ENCODE assay signal across 9 cellular contexts in the genomic region with DNA sequence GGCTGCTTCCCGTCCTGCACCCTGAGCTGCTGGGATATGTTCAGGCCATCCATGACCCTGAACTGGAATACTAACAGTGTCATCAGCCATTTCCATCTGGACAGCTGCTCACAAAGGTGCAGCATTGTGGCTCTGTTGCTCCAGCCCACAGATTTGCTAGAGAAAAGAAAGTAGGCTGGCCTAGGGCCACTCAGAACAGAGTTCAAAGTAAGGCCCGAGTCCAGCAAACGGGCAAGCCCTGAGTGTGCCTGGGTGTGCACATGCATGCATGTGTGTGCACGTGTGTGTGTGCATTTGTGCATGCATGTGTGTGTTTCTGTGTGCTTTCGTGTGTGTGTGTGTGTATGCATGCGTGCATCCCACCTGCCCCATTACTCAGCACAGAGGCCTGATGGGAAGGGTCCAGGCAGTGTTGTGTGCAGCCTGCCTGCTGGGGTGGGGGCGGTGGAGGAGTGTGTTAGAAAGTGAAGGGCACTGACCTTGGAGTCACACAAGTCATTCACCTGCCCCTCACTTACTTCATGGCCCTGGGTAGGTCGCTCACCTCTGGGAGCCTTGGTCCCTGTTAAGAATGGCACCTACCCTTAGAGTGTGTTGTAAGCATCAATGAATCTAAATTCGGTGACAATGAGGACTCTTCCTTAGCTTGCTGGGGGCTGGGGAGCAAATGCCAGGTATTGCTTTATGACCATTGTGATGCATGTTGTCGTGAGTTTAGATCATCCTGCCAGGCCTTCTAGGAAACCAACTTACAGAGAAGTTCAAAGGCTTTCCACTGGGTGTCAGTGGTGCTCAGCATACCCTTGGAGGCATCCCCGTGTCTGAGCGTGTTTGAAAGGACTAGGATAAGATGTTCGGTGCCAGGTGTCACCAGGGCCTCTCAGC. TPM values are rescaled to one million over a fixed set of nuclear protein-coding genes. Genes with fewer than 3 reads are reported as not detected.
A peak's percentile ranks its signal among the peaks of the same experiment; 100 is the strongest.
DNase-seq lines count a peak whose midpoint lies in the region; ATAC-seq and TF ChIP-seq lines count a peak whose summit lies in the region.
"Had no signal": no experiment of that assay in that cellular context is flagged by ENCODE, and none has a peak within 500 bp of the region (broad histone marks: within the 10 kb centered on the region; RNA-seq: fewer than 3 reads in every experiment).

No MANE protein-coding gene starts in this region.

- no peak overlapping the region for H3K27ac ChIP-seq in foreskin keratinocyte
- H3K27ac ChIP-seq: SJSA1 had no signal

- ATAC-seq in foreskin keratinocyte (peak; percentile 83), HG03159 (IDR thresholded peaks at IDR 0.05; ENCODE audit: unreplicated experiment) (no peak)

- TF ChIP-seq CTCF in foreskin keratinocyte (conservative IDR thresholded peaks at IDR 0.05) = peak; percentile 63

- peak; percentile 75 for DNase-seq in COR-L47 (lab: John Stamatoyannopoulos, UW)
- DNase-seq in HCEC 1CT = peak; percentile 37
- peak; percentile 5 for DNase-seq in NCI-H345 treated with DMSO at 0.1 percent for 48 hours (lab: John Stamatoyannopoulos, UW; ENCODE audit: unreplicated experiment)
- peak; percentile 45 to 56 for DNase-seq in activated T-cell treated with anti-CD3 and anti-CD28 coated beads, Interleukin-2, amount 50 U/mL, for 48 hours
- DNase-seq in foreskin keratinocyte = peak; percentile 17 to 47
- peak; percentile 9 for DNase-seq in occipital lobe (lab: John Stamatoyannopoulos, UW)
- DNase-seq in activated CD4-positive, CD25-positive, alpha-beta regulatory T cell treated with anti-CD3 and anti-CD28 coated beads, Interleukin-2, amount 50 U/mL, for 72 hours = no peak

- no peaks in the 10 kb centered on the region for H3K27me3 ChIP-seq in foreskin keratinocyte

- H3K4me1 ChIP-seq in foreskin keratinocyte = no peaks in the 10 kb centered on the region
- H3K4me1 ChIP-seq: SJSA1 had no signal

RNA-seq across cellular contexts. Expression of gene GPR12, which starts 53.2 kb away (rescaled TPM):
- total RNA-seq in foreskin keratinocyte = not detected in 2 replicates
- polyA plus RNA-seq in foreskin keratinocyte = not detected in 2 replicates
- total RNA-seq in occipital lobe = 34.8 TPM
- total RNA-seq: SJSA1 had no signal

Comparison
In these comparisons a context has a peak if more than half of its experiments do, and no peak if none do; other contexts are left out.
1. RNA of gene GPR12, which starts 53.2 kb away (total RNA-seq): 34.8 TPM in occipital lobe (single experiment); not detected in foreskin keratinocyte; every median in the first group is over 10 times any median in the second.